8 cellular contexts compared by ENCODE assay signal in genomic region chr2:178112202-178113152, GRCh38. TPM values are rescaled to one million over a fixed set of nuclear protein-coding genes. Genes with fewer than 3 reads are reported as not detected.
DNase-seq lines count a peak whose midpoint lies in the region; ATAC-seq and TF ChIP-seq lines count a peak whose summit lies in the region.

Gene RBM45 (plus strand): TSS chr2:178112437. CDS start chr2:178112547, 110 bp downstream.

- H3K27me3 ChIP-seq in fibroblast of lung (ENCODE audit: control insufficient read depth, insufficient read depth, low read length): no peaks in the 10 kb centered on the region

- no peaks in the 10 kb centered on the region for H4K20me1 ChIP-seq in fibroblast of lung (ENCODE audit: control insufficient read depth, extremely low read depth, insufficient read depth, low read length)

- peak; percentile 91 for DNase-seq in EH (ENCODE audit: low read depth)
- DNase-seq in RKO (ENCODE audit: low spot score): peak; percentile 92
- DNase-seq in activated T-helper 1 cell treated with Interleukin-2 at 50 U/mL for 16 hours (ENCODE audit: low read depth): peak; percentile 75
- DNase-seq in fibroblast of lung (ENCODE audit: low read depth in 2 of 2): peak; percentile 91 to 96
- peak; percentile 60 to 88 (median 80) for DNase-seq in naive thymus-derived CD8-positive, alpha-beta T cell
- DNase-seq in stimulated activated naive CD4-positive, alpha-beta T cell (lab: John Stamatoyannopoulos, UW): peak; percentile 52 to 86 (median 68)

- H3K79me2 ChIP-seq in fibroblast of lung (ENCODE audit: control insufficient read depth, insufficient read depth, low read length): peaks cover 9% of the 10 kb centered on the region

- H3K4me1 ChIP-seq in fibroblast of lung (ENCODE audit: control insufficient read depth, extremely low read depth, insufficient read depth, low read length): no peaks in the 10 kb centered on the region

- H3K4me1 Mint-ChIP-seq in naive thymus-derived CD8-positive, alpha-beta T cell: peaks cover 12 to 42% (median 40%) of the 10 kb centered on the region in 4 donors

- H3K9me3 ChIP-seq in KOPT-K1 (ENCODE audit: insufficient read depth, low read length, poor library complexity, severe bottlenecking): no peaks in the 10 kb centered on the region
- no peaks in the 10 kb centered on the region for H3K9me3 ChIP-seq in fibroblast of lung (ENCODE audit: control insufficient read depth, insufficient read depth, low read depth, low read length)

- no peaks in the 10 kb centered on the region for H3K27me3 Mint-ChIP-seq in naive thymus-derived CD8-positive, alpha-beta T cell

- ATAC-seq in GM21786 (IDR thresholded peaks at IDR 0.05; ENCODE audit: unreplicated experiment): peak; percentile 89
- ATAC-seq in naive thymus-derived CD8-positive, alpha-beta T cell: peak; percentile 92

- peaks cover 0 to 11% (median 0%) of the 10 kb centered on the region in 3 donors for H3K36me3 Mint-ChIP-seq in naive thymus-derived CD8-positive, alpha-beta T cell

- H2AFZ ChIP-seq in fibroblast of lung (ENCODE audit: low read length): peak within 1 kb of the TSS; percentile 100

- TF ChIP-seq CTCF in fibroblast of lung (conservative IDR thresholded peaks at IDR 0.05 in 1 of 2, IDR thresholded peaks at IDR 0.05 in 1 of 2; ENCODE audit: low read depth in 1 of 2, low read length in 2 of 2): peak; percentile 95 to 96

- H3K4me3 Mint-ChIP-seq in naive thymus-derived CD8-positive, alpha-beta T cell: peak within 1 kb of the TSS; percentile 89 to 97 (median 94)

- POLR2A ChIA-PET in naive thymus-derived CD8-positive, alpha-beta T cell (lab: Charles Lee): no interaction called here

- peak within 1 kb of the TSS; percentile 66 to 93 (median 90) for H3K27ac Mint-ChIP-seq in naive thymus-derived CD8-positive, alpha-beta T cell

- peak within 1 kb of the TSS; percentile 64 for H3K4me2 ChIP-seq in fibroblast of lung (ENCODE audit: extremely low read depth, insufficient read depth, low read length)

- H3K36me3 ChIP-seq in KOPT-K1 (ENCODE audit: insufficient read depth, low read length): peaks cover 5% of the 10 kb centered on the region; the same call in 1 of the 2 replicates
- no peaks in the 10 kb centered on the region for H3K36me3 ChIP-seq in fibroblast of lung (ENCODE audit: control insufficient read depth, insufficient read depth, low read length)

- H3K9me3 Mint-ChIP-seq in naive thymus-derived CD8-positive, alpha-beta T cell: no peaks in the 10 kb centered on the region

- peak within 1 kb of the TSS; percentile 84 to 100 (median 96) for H3K4me3 ChIP-seq in fibroblast of lung (replicated peaks in 1 of 4; ENCODE audit: control extremely low read depth in 1 of 4, insufficient read depth in 1 of 4, low read depth in 3 of 4, low read length in 4 of 4)

- H3K9ac ChIP-seq in fibroblast of lung (ENCODE audit: insufficient read depth, low read length): peak within 1 kb of the TSS; percentile 83

- peak within 1 kb of the TSS; percentile 72 for H3K27ac ChIP-seq in KOPT-K1 (ENCODE audit: low read depth, low read length, poor library complexity, severe bottlenecking)
- peak within 1 kb of the TSS; percentile 67 for H3K27ac ChIP-seq in fibroblast of lung (ENCODE audit: insufficient read depth, low read length)

RNA-seq across cellular contexts. Expression of gene RBM45, which starts in this region (rescaled TPM):
- 23.5 and 25.9 TPM in 2 replicates for total RNA-seq in fibroblast of lung
- 13.3 and 22.8 TPM in 2 replicates for polyA plus RNA-seq in fibroblast of lung
- 14.8 and 18.1 TPM in 2 replicates for polyA plus RNA-seq in fibroblast of lung (2012)
- 1.3 and 2.4 TPM in 2 replicates for polyA minus RNA-seq in fibroblast of lung (ENCODE audit: low replicate concordance)
- total RNA-seq in naive thymus-derived CD8-positive, alpha-beta T cell: 10 to 100 TPM; 16.6 to 18.4 TPM
- polyA plus RNA-seq in naive thymus-derived CD8-positive, alpha-beta T cell: 1 to 10 TPM; 8.8 to 9.9 (median 9.6) TPM

Comparison
In these comparisons a context has a peak if more than half of its experiments do, and no peak if none do; other contexts are left out.
1. Peak in every context shown above with its lines: DNase-seq, ATAC-seq, H3K4me3 ChIP-seq and H3K27ac ChIP-seq.